17 cellular contexts compared by ENCODE assay signal in genomic region chrX:43976216-43976615, GRCh38.
"Had no signal": no experiment of that assay in that cellular context is flagged by ENCODE, and none has a peak within 500 bp of the region (broad histone marks: within the 10 kb centered on the region; RNA-seq: fewer than 3 reads in every experiment).

No MANE protein-coding gene starts in this region.

- ATAC-seq: natural killer cell; right lobe of liver; stimulated activated naive B cell treated with anti-CD40 and anti-IgM and Interleukin-4, amounts not matched to agents 10 μg/mL and 1 μg/mL and 100 μg/mL, for 72 hours; stimulated activated naive CD8-positive, alpha-beta T cell treated with anti-CD3 and anti-CD28 coated beads, Interleukin-15, Interleukin-2, amounts not matched to agents 100 U/mL and 50 U/mL, for 24 hours had no signal

- DNase-seq: islet precursor cell; left ventricle myocardium inferior; mesendoderm; naive B cell; natural killer cell; nephron progenitor cell; ovary; right lobe of liver; stimulated activated CD4-positive, alpha-beta T cell treated with anti-CD3 and anti-CD28 coated beads, Interleukin-1b, Interleukin-23, amount 100 ng/mL, for 48 hours; stimulated activated CD4-positive, alpha-beta T cell treated with anti-CD3 and anti-CD28 coated beads, Interleukin-4, amount 100 ng/mL, for 1 hour; stimulated activated naive B cell treated with anti-CD40 and anti-IgM and Interleukin-4, amounts not matched to agents 10 μg/mL and 1 μg/mL and 100 μg/mL, for 72 hours; stimulated activated naive CD8-positive, alpha-beta T cell treated with anti-CD3 and anti-CD28 coated beads, Interleukin-15, Interleukin-2, amounts not matched to agents 100 U/mL and 50 U/mL, for 24 hours; stomach; testis; thyroid gland; transverse colon; upper lobe of left lung had no signal
